Comparison of ENCODE assay signal across 30 cellular contexts in genomic region chr6:409370-409972, GRCh38. TPM values are rescaled to one million over a fixed set of nuclear protein-coding genes. Genes with fewer than 3 reads are reported as not detected.
A peak's percentile ranks its signal among the peaks of the same experiment; 100 is the strongest.
DNase-seq lines count a peak whose midpoint lies in the region; ATAC-seq and TF ChIP-seq lines count a peak whose summit lies in the region.
"Had no signal": no experiment of that assay in that cellular context is flagged by ENCODE, and none has a peak within 500 bp of the region (broad histone marks: within the 10 kb centered on the region; RNA-seq: fewer than 3 reads in every experiment).

No MANE protein-coding gene starts in this region.

- intact Hi-C loops in activated T-helper 2 cell treated with anti-CD3 and anti-CD28 coated beads, Interferon-gamma antibody, Interleukin-2, Interleukin-4, amounts not matched to agents 10 μg/mL and 5 μg/mL and 100 μg/mL, durations not matched to agents 14 hours and 24 hours and 36 hours (cut with micrococcal nuclease), result no loop called here

- no peak for ATAC-seq in upper lobe of left lung (ENCODE audit: low FRiP score in 2 of 2)

- TF ChIP-seq EP300 in upper lobe of left lung (IDR thresholded peaks at IDR 0.05), result no peak

- no peak overlapping the region for H3K4me3 Mint-ChIP-seq in T-helper 2 cell treated with Interferon-gamma antibody and Interleukin-4, amounts not matched to agents 5 μg/mL and 100 μg/mL, for 36 hours
- no peak overlapping the region for H3K4me3 Mint-ChIP-seq in activated naive CD4-positive, alpha-beta T cell treated with anti-CD3 and anti-CD28 coated beads, Interleukin-2, amount 50 U/mL, for 24 hours
- H3K4me3 Mint-ChIP-seq in activated T-helper 2 cell treated with anti-CD3 and anti-CD28 coated beads, Interferon-gamma antibody, Interleukin-2, Interleukin-4, amounts not matched to agents 10 μg/mL and 5 μg/mL and 100 μg/mL, durations not matched to agents 14 hours and 24 hours and 36 hours (ENCODE audit: low read depth), result no peak overlapping the region
- H3K4me3 Mint-ChIP-seq: activated naive CD8-positive, alpha-beta T cell treated with anti-CD3 and anti-CD28 coated beads, Interleukin-2, amount 10 ng/mL, durations not matched to agents 7 days and 5 days; nephron had no signal

- peaks cover 0 to 2% (median 0%) of the 10 kb centered on the region in 4 donors for H3K9me3 ChIP-seq in upper lobe of left lung
- H3K9me3 ChIP-seq: colonic mucosa, HAP-1, SJCRH30, suprapubic skin had no signal

- WGBS in upper lobe of left lung, 2 donors, result 90 to 92% methylated on average over 4 of the region's 4 CpGs

- peaks cover 0 to 12% (median 6%) of the 10 kb centered on the region in 4 donors for H3K4me1 ChIP-seq in upper lobe of left lung
- H3K4me1 ChIP-seq: ascending aorta, colonic mucosa, SJCRH30, suprapubic skin had no signal

- TF ChIP-seq POLR2A in upper lobe of left lung (IDR thresholded peaks at IDR 0.05), result no peak

- no peak for TF ChIP-seq CTCF in upper lobe of left lung (IDR thresholded peaks at IDR 0.05)

- peaks cover 6% of the 10 kb centered on the region for H3K9me3 Mint-ChIP-seq in T-helper 2 cell treated with Interferon-gamma antibody and Interleukin-4, amounts not matched to agents 5 μg/mL and 100 μg/mL, for 36 hours
- no peaks in the 10 kb centered on the region for H3K9me3 Mint-ChIP-seq in activated naive CD4-positive, alpha-beta T cell treated with anti-CD3 and anti-CD28 coated beads, Interleukin-2, amount 50 U/mL, for 24 hours
- peaks cover 6% of the 10 kb centered on the region for H3K9me3 Mint-ChIP-seq in activated T-helper 2 cell treated with anti-CD3 and anti-CD28 coated beads, Interferon-gamma antibody, Interleukin-2, Interleukin-4, amounts not matched to agents 10 μg/mL and 5 μg/mL and 100 μg/mL, durations not matched to agents 14 hours and 24 hours and 36 hours

- H3K4me3 ChIP-seq in upper lobe of left lung, result no peak overlapping the region
- H3K4me3 ChIP-seq: ascending aorta, colonic mucosa, HAP-1, SJCRH30, suprapubic skin had no signal

- DNase-seq in T-helper 2 cell treated with Interferon-gamma antibody and Interleukin-4, amounts not matched to agents 5 μg/mL and 100 μg/mL, for 36 hours (ENCODE audit: low spot score), result no peak
- DNase-seq in T-helper 2 cell (no peak), upper lobe of left lung (no peak), superior temporal gyrus (ENCODE audit: extremely low spot score) (no peak)
- no peak for DNase-seq in activated naive CD4-positive, alpha-beta T cell treated with anti-CD3 and anti-CD28 coated beads, Interleukin-2, amount 50 U/mL, for 16 hours
- no peak for DNase-seq in activated T-helper 2 cell treated with anti-CD3 and anti-CD28 coated beads, Interferon-gamma antibody, Interleukin-2, Interleukin-4, amounts not matched to agents 10 μg/mL and 5 μg/mL and 100 μg/mL, durations not matched to agents 14 hours and 24 hours and 36 hours (ENCODE audit: low spot score)
- no peak for DNase-seq in central memory CD4-positive, alpha-beta T cell
- DNase-seq: activated naive CD8-positive, alpha-beta T cell treated with anti-CD3 and anti-CD28 coated beads, Interleukin-2, amount 10 ng/mL, durations not matched to agents 7 days and 5 days; activated T-cell treated with anti-CD3 and anti-CD28 coated beads for 4 hours; colonic mucosa; COR-L47; effector memory CD4-positive, alpha-beta T cell; left colon; mammary epithelial cell; NCI-H1105; NCI-H2171; stimulated activated CD4-positive, alpha-beta T cell treated with anti-CD3 and anti-CD28 coated beads, Interleukin-4, amount 100 ng/mL, for 1 hour; WERI-Rb-1 had no signal

- peak overlapping the region in 3 of 4 donors; percentile 41 to 65 (median 63) for H3K27ac ChIP-seq in upper lobe of left lung
- H3K27ac ChIP-seq: 22Rv1, ascending aorta, C4-2B, colonic mucosa, HL-60, SJCRH30, suprapubic skin, WERI-Rb-1 had no signal

- peak overlapping the region; percentile 60 for H3K27ac Mint-ChIP-seq in T-helper 2 cell treated with Interferon-gamma antibody and Interleukin-4, amounts not matched to agents 5 μg/mL and 100 μg/mL, for 36 hours
- peak overlapping the region; percentile 93 for H3K27ac Mint-ChIP-seq in activated naive CD4-positive, alpha-beta T cell treated with anti-CD3 and anti-CD28 coated beads, Interleukin-2, amount 50 U/mL, for 24 hours
- H3K27ac Mint-ChIP-seq in activated T-helper 2 cell treated with anti-CD3 and anti-CD28 coated beads, Interferon-gamma antibody, Interleukin-2, Interleukin-4, amounts not matched to agents 10 μg/mL and 5 μg/mL and 100 μg/mL, durations not matched to agents 14 hours and 24 hours and 36 hours, result peak overlapping the region; percentile 74

- H3K36me3 ChIP-seq in upper lobe of left lung, result no peaks in the 10 kb centered on the region
- H3K36me3 ChIP-seq: ascending aorta, colonic mucosa, HAP-1, SJCRH30, suprapubic skin, WERI-Rb-1 had no signal

- H3K4me1 Mint-ChIP-seq in T-helper 2 cell treated with Interferon-gamma antibody and Interleukin-4, amounts not matched to agents 5 μg/mL and 100 μg/mL, for 36 hours (ENCODE audit: low read depth), result peaks cover 65% of the 10 kb centered on the region
- peaks cover 69% of the 10 kb centered on the region for H3K4me1 Mint-ChIP-seq in activated naive CD4-positive, alpha-beta T cell treated with anti-CD3 and anti-CD28 coated beads, Interleukin-2, amount 50 U/mL, for 24 hours
- H3K4me1 Mint-ChIP-seq in activated T-helper 2 cell treated with anti-CD3 and anti-CD28 coated beads, Interferon-gamma antibody, Interleukin-2, Interleukin-4, amounts not matched to agents 10 μg/mL and 5 μg/mL and 100 μg/mL, durations not matched to agents 14 hours and 24 hours and 36 hours (ENCODE audit: low read depth), result peaks cover 67% of the 10 kb centered on the region

- peaks cover 88% of the 10 kb centered on the region for H3K36me3 Mint-ChIP-seq in T-helper 2 cell treated with Interferon-gamma antibody and Interleukin-4, amounts not matched to agents 5 μg/mL and 100 μg/mL, for 36 hours (ENCODE audit: low read depth)
- peaks cover 59% of the 10 kb centered on the region for H3K36me3 Mint-ChIP-seq in activated naive CD4-positive, alpha-beta T cell treated with anti-CD3 and anti-CD28 coated beads, Interleukin-2, amount 50 U/mL, for 24 hours
- H3K36me3 Mint-ChIP-seq in activated T-helper 2 cell treated with anti-CD3 and anti-CD28 coated beads, Interferon-gamma antibody, Interleukin-2, Interleukin-4, amounts not matched to agents 10 μg/mL and 5 μg/mL and 100 μg/mL, durations not matched to agents 14 hours and 24 hours and 36 hours (ENCODE audit: low read depth), result peaks cover 99% of the 10 kb centered on the region

- H3K27me3 Mint-ChIP-seq in T-helper 2 cell treated with Interferon-gamma antibody and Interleukin-4, amounts not matched to agents 5 μg/mL and 100 μg/mL, for 36 hours (ENCODE audit: low read depth), result no peaks in the 10 kb centered on the region
- H3K27me3 Mint-ChIP-seq in activated naive CD4-positive, alpha-beta T cell treated with anti-CD3 and anti-CD28 coated beads, Interleukin-2, amount 50 U/mL, for 24 hours, result no peaks in the 10 kb centered on the region
- no peaks in the 10 kb centered on the region for H3K27me3 Mint-ChIP-seq in activated T-helper 2 cell treated with anti-CD3 and anti-CD28 coated beads, Interferon-gamma antibody, Interleukin-2, Interleukin-4, amounts not matched to agents 10 μg/mL and 5 μg/mL and 100 μg/mL, durations not matched to agents 14 hours and 24 hours and 36 hours (ENCODE audit: low read depth)
- H3K27me3 Mint-ChIP-seq: activated naive CD8-positive, alpha-beta T cell treated with anti-CD3 and anti-CD28 coated beads, Interleukin-2, amount 10 ng/mL, durations not matched to agents 7 days and 5 days had no signal

- H3K27me3 ChIP-seq in upper lobe of left lung, result no peaks in the 10 kb centered on the region
- H3K27me3 ChIP-seq: ascending aorta, colonic mucosa, SJCRH30 had no signal

RNA-seq across cellular contexts. Expression of gene IRF4, which starts 17.9 kb away (rescaled TPM):
- 1,053 and 1,062 TPM in 2 replicates for total RNA-seq in activated T-helper 2 cell treated with anti-CD3 and anti-CD28 coated beads, Interferon-gamma antibody, Interleukin-2, Interleukin-4, amounts not matched to agents 10 μg/mL and 5 μg/mL and 100 μg/mL, durations not matched to agents 14 hours and 24 hours and 36 hours
- total RNA-seq in upper lobe of left lung, result 10 to 100 TPM in 1 of 6 donors, 1 to 10 TPM in 5; 1.6 to 10.5 (median 5.9) TPM
- total RNA-seq: glomerular endothelial cell, mammary epithelial cell, MCF 10A, osteocyte, SJCRH30 had no signal

Comparison
In these comparisons a context has a peak if more than half of its experiments do, and no peak if none do; other contexts are left out.
1. RNA of gene IRF4, which starts 17.9 kb away (total RNA-seq): 1,053 to 1,062 TPM in activated T-helper 2 cell treated with anti-CD3 and anti-CD28 coated beads, Interferon-gamma antibody, Interleukin-2, Interleukin-4, amounts not matched to agents 10 μg/mL and 5 μg/mL and 100 μg/mL, durations not matched to agents 14 hours and 24 hours and 36 hours; 1.6 to 10.5 TPM in upper lobe of left lung; every median in the first group is over 10 times any median in the second.
2. Peak in every context shown above with its lines, with median percentiles within 50 percentile points of each other: H3K27ac Mint-ChIP-seq.